1 cellular context compared by ENCODE assay signal in the genomic region with DNA sequence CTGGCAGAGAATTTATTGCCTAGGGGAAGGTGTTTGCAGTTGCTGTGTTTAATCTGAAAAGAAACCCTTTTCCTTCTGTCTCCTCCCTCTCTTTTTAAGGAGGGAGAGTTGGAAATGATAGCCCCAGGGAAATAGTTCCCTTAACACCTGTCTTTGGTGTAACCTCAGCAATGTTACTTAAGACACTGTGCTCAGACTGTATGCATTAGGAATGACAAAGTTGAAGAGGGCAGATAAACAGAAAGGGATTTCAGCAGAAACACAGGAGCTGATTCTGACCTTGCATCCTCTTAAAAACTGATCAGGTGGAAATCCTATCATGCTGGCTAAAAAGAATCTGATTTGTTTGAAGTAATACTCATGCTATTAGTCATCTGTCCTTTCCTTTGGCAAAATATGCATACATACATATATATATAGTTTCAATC.
TF ChIP-seq lines count a peak whose summit lies in the region.

No MANE protein-coding gene starts in this region.

TF ChIP-seq in GM12878, 131 proteins besides CTCF, POLR2A, EP300 and RAD21:
- TF ChIP-seq, protein P1, sequence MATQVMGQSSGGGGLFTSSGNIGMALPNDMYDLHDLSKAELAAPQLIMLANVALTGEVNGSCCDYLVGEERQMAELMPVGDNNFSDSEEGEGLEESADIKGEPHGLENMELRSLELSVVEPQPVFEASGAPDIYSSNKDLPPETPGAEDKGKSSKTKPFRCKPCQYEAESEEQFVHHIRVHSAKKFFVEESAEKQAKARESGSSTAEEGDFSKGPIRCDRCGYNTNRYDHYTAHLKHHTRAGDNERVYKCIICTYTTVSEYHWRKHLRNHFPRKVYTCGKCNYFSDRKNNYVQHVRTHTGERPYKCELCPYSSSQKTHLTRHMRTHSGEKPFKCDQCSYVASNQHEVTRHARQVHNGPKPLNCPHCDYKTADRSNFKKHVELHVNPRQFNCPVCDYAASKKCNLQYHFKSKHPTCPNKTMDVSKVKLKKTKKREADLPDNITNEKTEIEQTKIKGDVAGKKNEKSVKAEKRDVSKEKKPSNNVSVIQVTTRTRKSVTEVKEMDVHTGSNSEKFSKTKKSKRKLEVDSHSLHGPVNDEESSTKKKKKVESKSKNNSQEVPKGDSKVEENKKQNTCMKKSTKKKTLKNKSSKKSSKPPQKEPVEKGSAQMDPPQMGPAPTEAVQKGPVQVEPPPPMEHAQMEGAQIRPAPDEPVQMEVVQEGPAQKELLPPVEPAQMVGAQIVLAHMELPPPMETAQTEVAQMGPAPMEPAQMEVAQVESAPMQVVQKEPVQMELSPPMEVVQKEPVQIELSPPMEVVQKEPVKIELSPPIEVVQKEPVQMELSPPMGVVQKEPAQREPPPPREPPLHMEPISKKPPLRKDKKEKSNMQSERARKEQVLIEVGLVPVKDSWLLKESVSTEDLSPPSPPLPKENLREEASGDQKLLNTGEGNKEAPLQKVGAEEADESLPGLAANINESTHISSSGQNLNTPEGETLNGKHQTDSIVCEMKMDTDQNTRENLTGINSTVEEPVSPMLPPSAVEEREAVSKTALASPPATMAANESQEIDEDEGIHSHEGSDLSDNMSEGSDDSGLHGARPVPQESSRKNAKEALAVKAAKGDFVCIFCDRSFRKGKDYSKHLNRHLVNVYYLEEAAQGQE (IDR thresholded peaks at IDR 0.05; ENCODE audit: low read depth, low read length): no peak
- TF ChIP-seq NFIC (IDR thresholded peaks at IDR 0.05; ENCODE audit: low read depth, low read length): peak; percentile 74; the same call in 1 of the 2 replicates
- TF ChIP-seq CEBPB (IDR thresholded peaks at IDR 0.05; ENCODE audit: borderline replicate concordance in 1 of 2, low read depth in 2 of 2, low read length in 2 of 2): 0 out of 4 replicates have a peak, but pooled peaks of 1 of the 2 experiments have one; percentile 18
- no peak for TF ChIP-seq GABPA (IDR thresholded peaks at IDR 0.05; ENCODE audit: low read depth)
- TF ChIP-seq MEF2A (IDR thresholded peaks at IDR 0.05; ENCODE audit: insufficient read depth, low read depth, low read length): 0 out of 2 replicates have a peak, but pooled peaks have one; percentile 41
- TF ChIP-seq, protein P2, sequence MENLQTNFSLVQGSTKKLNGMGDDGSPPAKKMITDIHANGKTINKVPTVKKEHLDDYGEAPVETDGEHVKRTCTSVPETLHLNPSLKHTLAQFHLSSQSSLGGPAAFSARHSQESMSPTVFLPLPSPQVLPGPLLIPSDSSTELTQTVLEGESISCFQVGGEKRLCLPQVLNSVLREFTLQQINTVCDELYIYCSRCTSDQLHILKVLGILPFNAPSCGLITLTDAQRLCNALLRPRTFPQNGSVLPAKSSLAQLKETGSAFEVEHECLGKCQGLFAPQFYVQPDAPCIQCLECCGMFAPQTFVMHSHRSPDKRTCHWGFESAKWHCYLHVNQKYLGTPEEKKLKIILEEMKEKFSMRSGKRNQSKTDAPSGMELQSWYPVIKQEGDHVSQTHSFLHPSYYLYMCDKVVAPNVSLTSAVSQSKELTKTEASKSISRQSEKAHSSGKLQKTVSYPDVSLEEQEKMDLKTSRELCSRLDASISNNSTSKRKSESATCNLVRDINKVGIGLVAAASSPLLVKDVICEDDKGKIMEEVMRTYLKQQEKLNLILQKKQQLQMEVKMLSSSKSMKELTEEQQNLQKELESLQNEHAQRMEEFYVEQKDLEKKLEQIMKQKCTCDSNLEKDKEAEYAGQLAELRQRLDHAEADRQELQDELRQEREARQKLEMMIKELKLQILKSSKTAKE (IDR thresholded peaks at IDR 0.05; ENCODE audit: low read depth, poor library complexity, severe bottlenecking): no peak
- no peak for TF ChIP-seq FOS (IDR thresholded peaks at IDR 0.05; ENCODE audit: borderline replicate concordance, extremely low read depth, insufficient read length)
- TF ChIP-seq ATF2 (IDR thresholded peaks at IDR 0.05; ENCODE audit: low read length): peak; percentile 34; the same call in 1 of the 2 replicates
- TF ChIP-seq, protein P3, sequence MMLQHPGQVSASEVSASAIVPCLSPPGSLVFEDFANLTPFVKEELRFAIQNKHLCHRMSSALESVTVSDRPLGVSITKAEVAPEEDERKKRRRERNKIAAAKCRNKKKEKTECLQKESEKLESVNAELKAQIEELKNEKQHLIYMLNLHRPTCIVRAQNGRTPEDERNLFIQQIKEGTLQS (IDR thresholded peaks at IDR 0.05; ENCODE audit: borderline replicate concordance, extremely low read depth, low read depth, low read length): no peak
- no peak for TF ChIP-seq SUPT20H (IDR thresholded peaks at IDR 0.05; ENCODE audit: borderline replicate concordance, control insufficient read depth, low read depth, low read length)
- peak; percentile 71 for TF ChIP-seq JUNB (IDR thresholded peaks at IDR 0.05)
